Comparison of ENCODE assay signal across 1 cellular context in genomic region chr2:20272-20671, GRCh38. TPM values are rescaled to one million over a fixed set of nuclear protein-coding genes. Genes with fewer than 3 reads are reported as not detected.
"Had no signal": no experiment of that assay in that cellular context is flagged by ENCODE, and none has a peak within 500 bp of the region (broad histone marks: within the 10 kb centered on the region; RNA-seq: fewer than 3 reads in every experiment).

No MANE protein-coding gene starts in this region.

RNA-seq across cellular contexts. Expression of gene FAM110C, which starts 26.0 kb away (rescaled TPM):
- total RNA-seq: glomerular endothelial cell had no signal
